In the genomic region with DNA sequence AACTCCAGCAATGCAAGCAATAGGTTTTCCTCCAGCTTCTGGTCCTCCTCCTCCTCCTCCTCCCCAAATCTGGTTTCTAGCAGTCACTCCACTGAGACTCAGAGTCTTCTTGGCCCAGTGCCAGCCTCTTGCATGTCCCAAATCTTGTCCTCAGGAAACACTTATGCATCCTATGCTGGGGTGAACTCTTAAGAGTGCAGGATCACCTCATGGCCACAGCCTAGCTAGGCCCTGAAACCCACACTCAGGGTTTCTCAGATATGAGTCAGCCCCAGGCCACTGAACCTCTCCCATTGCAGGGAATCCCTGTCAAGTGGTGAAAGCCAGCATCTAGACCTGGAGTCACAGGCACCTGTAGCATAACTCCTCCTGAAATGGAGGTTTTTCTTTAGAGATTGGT, we compare ENCODE assay signal across 11 cellular contexts. TPM values are rescaled to one million over a fixed set of nuclear protein-coding genes. Genes with fewer than 3 reads are reported as not detected.
"Had no signal": no experiment of that assay in that cellular context is flagged by ENCODE, and none has a peak within 500 bp of the region (broad histone marks: within the 10 kb centered on the region; RNA-seq: fewer than 3 reads in every experiment).

No MANE protein-coding gene starts in this region.

RNA-seq across cellular contexts. Expression of a gene that starts 18.2 kb away (rescaled TPM):
- total RNA-seq: activated CD4-positive, alpha-beta memory T cell treated with anti-CD3 and anti-CD28 coated beads, Interleukin-2, amount 10 ng/mL, durations not matched to agents 7 days and 5 days; activated CD4-positive, alpha-beta T cell treated with anti-CD3 and anti-CD28 coated beads for 36 hours; activated CD8-positive, alpha-beta memory T cell treated with anti-CD3 and anti-CD28 coated beads for 36 hours; activated naive CD8-positive, alpha-beta T cell treated with anti-CD3 and anti-CD28 coated beads, Interleukin-2, amount 10 ng/mL, durations not matched to agents 7 days and 5 days; activated T-helper 2 cell treated with anti-CD3 and anti-CD28 coated beads, Interferon-gamma antibody, Interleukin-2, Interleukin-4, amounts not matched to agents 10 μg/mL and 5 μg/mL and 100 μg/mL, durations not matched to agents 14 hours and 24 hours and 36 hours; aorta; breast epithelium; cerebellum; Right ventricle myocardium inferior; T-cell; T-helper 2 cell treated with Interferon-gamma antibody and Interleukin-4, amounts not matched to agents 100 ng/mL and 5 ng/mL, for 36 hours had no signal
- polyA plus RNA-seq: aorta had no signal
